Comparison of ENCODE assay signal across 1 cellular context in the genomic region with DNA sequence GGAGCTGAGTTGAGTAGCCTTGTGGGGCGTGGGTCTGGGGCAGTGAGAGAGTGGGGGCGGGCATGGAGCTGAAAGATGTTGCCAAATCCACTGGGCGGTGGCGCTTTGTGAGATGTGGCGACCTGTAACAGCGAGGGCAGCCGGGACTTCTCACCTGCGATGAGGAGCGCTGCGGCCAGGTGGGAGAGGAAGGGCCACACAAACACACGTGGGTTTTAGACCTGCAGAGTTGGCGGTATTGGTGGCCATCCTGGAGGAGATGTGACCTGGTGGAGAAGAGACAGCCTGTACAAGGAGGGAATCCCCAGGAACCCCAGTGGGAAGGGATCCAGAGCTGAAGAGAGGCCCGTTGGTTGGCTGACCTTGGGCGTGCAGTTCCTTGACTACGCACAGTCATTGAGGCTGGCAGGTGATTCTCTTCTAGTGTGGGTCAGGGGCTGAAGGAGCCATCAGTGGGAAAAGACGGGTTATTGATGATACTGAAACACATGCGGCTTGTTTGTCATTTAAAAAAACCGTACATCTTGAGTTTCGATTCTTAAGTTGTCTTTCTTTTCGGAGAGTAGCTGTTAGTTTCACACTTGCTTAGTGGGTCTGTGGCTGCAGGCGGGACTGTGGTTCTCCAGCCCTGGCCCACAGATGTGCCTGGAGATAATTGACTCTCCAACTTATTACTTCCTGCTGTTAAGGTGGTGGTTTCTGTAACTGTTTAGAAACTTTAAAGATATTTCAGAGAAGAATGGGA.
TF ChIP-seq lines count a peak whose summit lies in the region.

No MANE protein-coding gene starts in this region.

TF ChIP-seq in K562, 482 proteins besides CTCF, POLR2A, EP300 and RAD21 (continued from another document and continues in another):
- TF ChIP-seq AFF1 (IDR thresholded peaks at IDR 0.05; ENCODE audit: low read depth in 1 of 2, partially characterized antibody in 2 of 2) (no peak), CCNT2 (IDR thresholded peaks at IDR 0.05; ENCODE audit: borderline replicate concordance, extremely low read depth, insufficient read length, low read depth, low read length) (no peak), TCF3 (CRISPR knock-in tag; IDR thresholded peaks at IDR 0.05) (peak; percentile 70), SRSF3 (IDR thresholded peaks at IDR 0.05; ENCODE audit: insufficient read depth, low read length) (no peak), COPS2 (conservative IDR thresholded peaks at IDR 0.05) (no peak), ETV1 (tag; conservative IDR thresholded peaks at IDR 0.05; ENCODE audit: low read depth) (peak; percentile 79), SOX6 (IDR thresholded peaks at IDR 0.05) (peak; percentile 39; the same call in 1 of the 2 replicates), RNF2 (IDR thresholded peaks at IDR 0.05) (peak; percentile 19; the same call in 1 of the 2 replicates), NBN (IDR thresholded peaks at IDR 0.05; ENCODE audit: low read depth) (no peak), FOXJ2 (tag; IDR thresholded peaks at IDR 0.05) (no peak), TCFL5 (CRISPR knock-in tag; conservative IDR thresholded peaks at IDR 0.05) (no peak), STAG1 (CRISPR knock-in tag; IDR thresholded peaks at IDR 0.05; ENCODE audit: borderline replicate concordance) (no peak), ADNP (tag; IDR thresholded peaks at IDR 0.05) (no peak), MTA2 (IDR thresholded peaks at IDR 0.05; ENCODE audit: low read depth) (no peak), HDAC6 (IDR thresholded peaks at IDR 0.05; ENCODE audit: low read depth, low read length) (no peak), POLR2H (tag; IDR thresholded peaks at IDR 0.05; ENCODE audit: low read depth) (no peak), ZEB2 (IDR thresholded peaks at IDR 0.05) (peak; percentile 32; the same call in 1 of the 2 replicates), DIDO1 (tag; IDR thresholded peaks at IDR 0.05; ENCODE audit: low read depth) (no peak), DMBX1 (CRISPR knock-in tag; IDR thresholded peaks at IDR 0.05; ENCODE audit: borderline replicate concordance) (0 out of 2 replicates have a peak, but pooled peaks have one; percentile 12), ZSCAN32 (CRISPR knock-in tag; IDR thresholded peaks at IDR 0.05) (no peak), RFX5 (IDR thresholded peaks at IDR 0.05; ENCODE audit: low read depth, low read length) (no peak), RBBP5 (IDR thresholded peaks at IDR 0.05; ENCODE audit: borderline replicate concordance, insufficient read depth, low read length, poor library complexity, severe bottlenecking) (peak; percentile 63), ESRRA (IDR thresholded peaks at IDR 0.05; ENCODE audit: borderline replicate concordance, low read depth) (peak; percentile 63; the same call in 1 of the 2 replicates), DPF2 (IDR thresholded peaks at IDR 0.05) (peak; percentile 63), L3MBTL2 (IDR thresholded peaks at IDR 0.05) (peak; percentile 80), FOXP1 (CRISPR knock-in tag; IDR thresholded peaks at IDR 0.05) (no peak), ARNT (IDR thresholded peaks at IDR 0.05) (no peak), ATF7 (IDR thresholded peaks at IDR 0.05) (peak; percentile 16; the same call in 1 of the 2 replicates), MYC (IDR thresholded peaks at IDR 0.05; ENCODE audit: low read depth, low read length) (no peak), MYC (CRISPR knock-in tag; IDR thresholded peaks at IDR 0.05; ENCODE audit: borderline replicate concordance, low read depth) (no peak), ZNF274 (IDR thresholded peaks at IDR 0.05; ENCODE audit: borderline replicate concordance, low read depth, low read length) (no peak), POLR2AphosphoS5 (IDR thresholded peaks at IDR 0.05; ENCODE audit: control insufficient read depth, insufficient read depth, low read depth, low read length) (peak; percentile 25; the same call in 1 of the 2 replicates), WHSC1 (IDR thresholded peaks at IDR 0.05; ENCODE audit: low read length) (no peak), EP400 (IDR thresholded peaks at IDR 0.05) (no peak), FOXJ3 (CRISPR knock-in tag; IDR thresholded peaks at IDR 0.05) (no peak), RAD51 (IDR thresholded peaks at IDR 0.05; ENCODE audit: borderline replicate concordance, low read depth) (no peak), ZNF77 (CRISPR knock-in tag; IDR thresholded peaks at IDR 0.05) (no peak), SMARCA4 (IDR thresholded peaks at IDR 0.05) (peak; percentile 68; the same call in 1 of the 2 replicates)
- TF ChIP-seq, protein P1, sequence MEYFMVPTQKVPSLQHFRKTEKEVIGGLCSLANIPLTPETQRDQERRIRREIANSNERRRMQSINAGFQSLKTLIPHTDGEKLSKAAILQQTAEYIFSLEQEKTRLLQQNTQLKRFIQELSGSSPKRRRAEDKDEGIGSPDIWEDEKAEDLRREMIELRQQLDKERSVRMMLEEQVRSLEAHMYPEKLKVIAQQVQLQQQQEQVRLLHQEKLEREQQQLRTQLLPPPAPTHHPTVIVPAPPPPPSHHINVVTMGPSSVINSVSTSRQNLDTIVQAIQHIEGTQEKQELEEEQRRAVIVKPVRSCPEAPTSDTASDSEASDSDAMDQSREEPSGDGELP (CRISPR knock-in tag; IDR thresholded peaks at IDR 0.05; ENCODE audit: borderline replicate concordance) = no peak
- TF ChIP-seq, protein P2, sequence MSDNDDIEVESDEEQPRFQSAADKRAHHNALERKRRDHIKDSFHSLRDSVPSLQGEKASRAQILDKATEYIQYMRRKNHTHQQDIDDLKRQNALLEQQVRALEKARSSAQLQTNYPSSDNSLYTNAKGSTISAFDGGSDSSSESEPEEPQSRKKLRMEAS (CRISPR knock-in tag; IDR thresholded peaks at IDR 0.05) = peak; percentile 55
- TF ChIP-seq, protein P3, sequence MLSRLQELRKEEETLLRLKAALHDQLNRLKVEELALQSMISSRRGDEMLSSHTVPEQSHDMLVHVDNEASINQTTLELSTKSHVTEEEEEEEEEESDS (CRISPR knock-in tag; IDR thresholded peaks at IDR 0.05) = no peak
- TF ChIP-seq, protein P4, sequence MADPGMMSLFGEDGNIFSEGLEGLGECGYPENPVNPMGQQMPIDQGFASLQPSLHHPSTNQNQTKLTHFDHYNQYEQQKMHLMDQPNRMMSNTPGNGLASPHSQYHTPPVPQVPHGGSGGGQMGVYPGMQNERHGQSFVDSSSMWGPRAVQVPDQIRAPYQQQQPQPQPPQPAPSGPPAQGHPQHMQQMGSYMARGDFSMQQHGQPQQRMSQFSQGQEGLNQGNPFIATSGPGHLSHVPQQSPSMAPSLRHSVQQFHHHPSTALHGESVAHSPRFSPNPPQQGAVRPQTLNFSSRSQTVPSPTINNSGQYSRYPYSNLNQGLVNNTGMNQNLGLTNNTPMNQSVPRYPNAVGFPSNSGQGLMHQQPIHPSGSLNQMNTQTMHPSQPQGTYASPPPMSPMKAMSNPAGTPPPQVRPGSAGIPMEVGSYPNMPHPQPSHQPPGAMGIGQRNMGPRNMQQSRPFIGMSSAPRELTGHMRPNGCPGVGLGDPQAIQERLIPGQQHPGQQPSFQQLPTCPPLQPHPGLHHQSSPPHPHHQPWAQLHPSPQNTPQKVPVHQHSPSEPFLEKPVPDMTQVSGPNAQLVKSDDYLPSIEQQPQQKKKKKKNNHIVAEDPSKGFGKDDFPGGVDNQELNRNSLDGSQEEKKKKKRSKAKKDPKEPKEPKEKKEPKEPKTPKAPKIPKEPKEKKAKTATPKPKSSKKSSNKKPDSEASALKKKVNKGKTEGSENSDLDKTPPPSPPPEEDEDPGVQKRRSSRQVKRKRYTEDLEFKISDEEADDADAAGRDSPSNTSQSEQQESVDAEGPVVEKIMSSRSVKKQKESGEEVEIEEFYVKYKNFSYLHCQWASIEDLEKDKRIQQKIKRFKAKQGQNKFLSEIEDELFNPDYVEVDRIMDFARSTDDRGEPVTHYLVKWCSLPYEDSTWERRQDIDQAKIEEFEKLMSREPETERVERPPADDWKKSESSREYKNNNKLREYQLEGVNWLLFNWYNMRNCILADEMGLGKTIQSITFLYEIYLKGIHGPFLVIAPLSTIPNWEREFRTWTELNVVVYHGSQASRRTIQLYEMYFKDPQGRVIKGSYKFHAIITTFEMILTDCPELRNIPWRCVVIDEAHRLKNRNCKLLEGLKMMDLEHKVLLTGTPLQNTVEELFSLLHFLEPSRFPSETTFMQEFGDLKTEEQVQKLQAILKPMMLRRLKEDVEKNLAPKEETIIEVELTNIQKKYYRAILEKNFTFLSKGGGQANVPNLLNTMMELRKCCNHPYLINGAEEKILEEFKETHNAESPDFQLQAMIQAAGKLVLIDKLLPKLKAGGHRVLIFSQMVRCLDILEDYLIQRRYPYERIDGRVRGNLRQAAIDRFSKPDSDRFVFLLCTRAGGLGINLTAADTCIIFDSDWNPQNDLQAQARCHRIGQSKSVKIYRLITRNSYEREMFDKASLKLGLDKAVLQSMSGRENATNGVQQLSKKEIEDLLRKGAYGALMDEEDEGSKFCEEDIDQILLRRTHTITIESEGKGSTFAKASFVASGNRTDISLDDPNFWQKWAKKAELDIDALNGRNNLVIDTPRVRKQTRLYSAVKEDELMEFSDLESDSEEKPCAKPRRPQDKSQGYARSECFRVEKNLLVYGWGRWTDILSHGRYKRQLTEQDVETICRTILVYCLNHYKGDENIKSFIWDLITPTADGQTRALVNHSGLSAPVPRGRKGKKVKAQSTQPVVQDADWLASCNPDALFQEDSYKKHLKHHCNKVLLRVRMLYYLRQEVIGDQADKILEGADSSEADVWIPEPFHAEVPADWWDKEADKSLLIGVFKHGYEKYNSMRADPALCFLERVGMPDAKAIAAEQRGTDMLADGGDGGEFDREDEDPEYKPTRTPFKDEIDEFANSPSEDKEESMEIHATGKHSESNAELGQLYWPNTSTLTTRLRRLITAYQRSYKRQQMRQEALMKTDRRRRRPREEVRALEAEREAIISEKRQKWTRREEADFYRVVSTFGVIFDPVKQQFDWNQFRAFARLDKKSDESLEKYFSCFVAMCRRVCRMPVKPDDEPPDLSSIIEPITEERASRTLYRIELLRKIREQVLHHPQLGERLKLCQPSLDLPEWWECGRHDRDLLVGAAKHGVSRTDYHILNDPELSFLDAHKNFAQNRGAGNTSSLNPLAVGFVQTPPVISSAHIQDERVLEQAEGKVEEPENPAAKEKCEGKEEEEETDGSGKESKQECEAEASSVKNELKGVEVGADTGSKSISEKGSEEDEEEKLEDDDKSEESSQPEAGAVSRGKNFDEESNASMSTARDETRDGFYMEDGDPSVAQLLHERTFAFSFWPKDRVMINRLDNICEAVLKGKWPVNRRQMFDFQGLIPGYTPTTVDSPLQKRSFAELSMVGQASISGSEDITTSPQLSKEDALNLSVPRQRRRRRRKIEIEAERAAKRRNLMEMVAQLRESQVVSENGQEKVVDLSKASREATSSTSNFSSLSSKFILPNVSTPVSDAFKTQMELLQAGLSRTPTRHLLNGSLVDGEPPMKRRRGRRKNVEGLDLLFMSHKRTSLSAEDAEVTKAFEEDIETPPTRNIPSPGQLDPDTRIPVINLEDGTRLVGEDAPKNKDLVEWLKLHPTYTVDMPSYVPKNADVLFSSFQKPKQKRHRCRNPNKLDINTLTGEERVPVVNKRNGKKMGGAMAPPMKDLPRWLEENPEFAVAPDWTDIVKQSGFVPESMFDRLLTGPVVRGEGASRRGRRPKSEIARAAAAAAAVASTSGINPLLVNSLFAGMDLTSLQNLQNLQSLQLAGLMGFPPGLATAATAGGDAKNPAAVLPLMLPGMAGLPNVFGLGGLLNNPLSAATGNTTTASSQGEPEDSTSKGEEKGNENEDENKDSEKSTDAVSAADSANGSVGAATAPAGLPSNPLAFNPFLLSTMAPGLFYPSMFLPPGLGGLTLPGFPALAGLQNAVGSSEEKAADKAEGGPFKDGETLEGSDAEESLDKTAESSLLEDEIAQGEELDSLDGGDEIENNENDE (IDR thresholded peaks at IDR 0.05; ENCODE audit: low read depth, low read length) = no peak
- TF ChIP-seq, protein P5, sequence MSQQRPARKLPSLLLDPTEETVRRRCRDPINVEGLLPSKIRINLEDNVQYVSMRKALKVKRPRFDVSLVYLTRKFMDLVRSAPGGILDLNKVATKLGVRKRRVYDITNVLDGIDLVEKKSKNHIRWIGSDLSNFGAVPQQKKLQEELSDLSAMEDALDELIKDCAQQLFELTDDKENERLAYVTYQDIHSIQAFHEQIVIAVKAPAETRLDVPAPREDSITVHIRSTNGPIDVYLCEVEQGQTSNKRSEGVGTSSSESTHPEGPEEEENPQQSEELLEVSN (IDR thresholded peaks at IDR 0.05; ENCODE audit: borderline replicate concordance in 1 of 2, extremely low read depth in 1 of 2, insufficient read depth in 1 of 2, insufficient read length in 1 of 2, low read depth in 1 of 2, low read length in 1 of 2, poor library complexity in 1 of 2, severe bottlenecking in 1 of 2) = peak in 1 of 2 experiments; percentile 35
